1 cellular context compared by ENCODE assay signal in the genomic region with DNA sequence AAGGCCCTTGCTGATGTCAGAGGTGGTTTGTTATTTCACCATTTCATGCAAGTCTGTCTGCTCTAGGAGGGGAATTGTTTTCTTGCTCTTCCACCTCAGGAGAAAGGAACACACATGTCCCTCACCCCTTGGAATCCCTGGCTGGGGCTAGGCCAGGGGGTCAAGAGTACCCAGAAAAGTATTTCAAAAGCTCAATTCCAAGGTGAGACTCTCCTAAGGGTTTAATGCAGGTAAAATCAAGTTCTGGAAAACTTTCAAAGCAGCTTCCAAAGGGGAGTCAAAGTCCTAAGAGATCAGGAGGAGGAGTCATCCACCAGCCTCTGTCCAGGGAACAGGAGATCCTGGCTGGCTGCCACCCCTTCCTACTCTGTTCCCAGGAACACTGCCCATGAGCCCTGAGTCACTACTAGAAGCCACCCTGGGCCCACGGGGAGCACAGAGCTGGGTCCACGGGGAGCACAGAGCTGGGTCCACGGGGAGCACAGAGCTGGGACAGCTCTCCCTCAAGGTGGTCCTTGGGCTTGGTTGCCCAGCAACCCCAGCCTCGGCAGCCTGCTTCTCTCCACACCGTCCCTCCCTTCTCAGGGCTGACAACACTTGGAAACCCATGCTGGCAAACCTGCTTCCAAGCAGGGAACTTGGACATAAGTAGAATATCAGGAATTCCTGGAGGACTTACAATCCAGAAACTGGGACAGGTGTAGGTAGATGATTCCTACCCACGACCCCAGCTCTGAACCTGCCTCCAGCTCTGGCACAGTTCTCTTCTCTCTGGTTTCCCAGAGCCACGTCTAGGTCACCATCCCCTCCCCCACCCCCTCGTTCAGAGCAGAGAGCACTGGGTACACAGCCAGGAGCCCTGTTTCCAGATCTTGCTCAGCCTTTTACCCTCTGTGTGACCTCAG.
TF ChIP-seq lines count a peak whose summit lies in the region.

No MANE protein-coding gene starts in this region.

TF ChIP-seq in GM23338, 12 proteins besides CTCF, POLR2A, EP300 and RAD21:
- TF ChIP-seq, protein P1, sequence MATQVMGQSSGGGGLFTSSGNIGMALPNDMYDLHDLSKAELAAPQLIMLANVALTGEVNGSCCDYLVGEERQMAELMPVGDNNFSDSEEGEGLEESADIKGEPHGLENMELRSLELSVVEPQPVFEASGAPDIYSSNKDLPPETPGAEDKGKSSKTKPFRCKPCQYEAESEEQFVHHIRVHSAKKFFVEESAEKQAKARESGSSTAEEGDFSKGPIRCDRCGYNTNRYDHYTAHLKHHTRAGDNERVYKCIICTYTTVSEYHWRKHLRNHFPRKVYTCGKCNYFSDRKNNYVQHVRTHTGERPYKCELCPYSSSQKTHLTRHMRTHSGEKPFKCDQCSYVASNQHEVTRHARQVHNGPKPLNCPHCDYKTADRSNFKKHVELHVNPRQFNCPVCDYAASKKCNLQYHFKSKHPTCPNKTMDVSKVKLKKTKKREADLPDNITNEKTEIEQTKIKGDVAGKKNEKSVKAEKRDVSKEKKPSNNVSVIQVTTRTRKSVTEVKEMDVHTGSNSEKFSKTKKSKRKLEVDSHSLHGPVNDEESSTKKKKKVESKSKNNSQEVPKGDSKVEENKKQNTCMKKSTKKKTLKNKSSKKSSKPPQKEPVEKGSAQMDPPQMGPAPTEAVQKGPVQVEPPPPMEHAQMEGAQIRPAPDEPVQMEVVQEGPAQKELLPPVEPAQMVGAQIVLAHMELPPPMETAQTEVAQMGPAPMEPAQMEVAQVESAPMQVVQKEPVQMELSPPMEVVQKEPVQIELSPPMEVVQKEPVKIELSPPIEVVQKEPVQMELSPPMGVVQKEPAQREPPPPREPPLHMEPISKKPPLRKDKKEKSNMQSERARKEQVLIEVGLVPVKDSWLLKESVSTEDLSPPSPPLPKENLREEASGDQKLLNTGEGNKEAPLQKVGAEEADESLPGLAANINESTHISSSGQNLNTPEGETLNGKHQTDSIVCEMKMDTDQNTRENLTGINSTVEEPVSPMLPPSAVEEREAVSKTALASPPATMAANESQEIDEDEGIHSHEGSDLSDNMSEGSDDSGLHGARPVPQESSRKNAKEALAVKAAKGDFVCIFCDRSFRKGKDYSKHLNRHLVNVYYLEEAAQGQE (IDR thresholded peaks at IDR 0.05; ENCODE audit: unreplicated experiment), result no peak
- TF ChIP-seq, protein P2, sequence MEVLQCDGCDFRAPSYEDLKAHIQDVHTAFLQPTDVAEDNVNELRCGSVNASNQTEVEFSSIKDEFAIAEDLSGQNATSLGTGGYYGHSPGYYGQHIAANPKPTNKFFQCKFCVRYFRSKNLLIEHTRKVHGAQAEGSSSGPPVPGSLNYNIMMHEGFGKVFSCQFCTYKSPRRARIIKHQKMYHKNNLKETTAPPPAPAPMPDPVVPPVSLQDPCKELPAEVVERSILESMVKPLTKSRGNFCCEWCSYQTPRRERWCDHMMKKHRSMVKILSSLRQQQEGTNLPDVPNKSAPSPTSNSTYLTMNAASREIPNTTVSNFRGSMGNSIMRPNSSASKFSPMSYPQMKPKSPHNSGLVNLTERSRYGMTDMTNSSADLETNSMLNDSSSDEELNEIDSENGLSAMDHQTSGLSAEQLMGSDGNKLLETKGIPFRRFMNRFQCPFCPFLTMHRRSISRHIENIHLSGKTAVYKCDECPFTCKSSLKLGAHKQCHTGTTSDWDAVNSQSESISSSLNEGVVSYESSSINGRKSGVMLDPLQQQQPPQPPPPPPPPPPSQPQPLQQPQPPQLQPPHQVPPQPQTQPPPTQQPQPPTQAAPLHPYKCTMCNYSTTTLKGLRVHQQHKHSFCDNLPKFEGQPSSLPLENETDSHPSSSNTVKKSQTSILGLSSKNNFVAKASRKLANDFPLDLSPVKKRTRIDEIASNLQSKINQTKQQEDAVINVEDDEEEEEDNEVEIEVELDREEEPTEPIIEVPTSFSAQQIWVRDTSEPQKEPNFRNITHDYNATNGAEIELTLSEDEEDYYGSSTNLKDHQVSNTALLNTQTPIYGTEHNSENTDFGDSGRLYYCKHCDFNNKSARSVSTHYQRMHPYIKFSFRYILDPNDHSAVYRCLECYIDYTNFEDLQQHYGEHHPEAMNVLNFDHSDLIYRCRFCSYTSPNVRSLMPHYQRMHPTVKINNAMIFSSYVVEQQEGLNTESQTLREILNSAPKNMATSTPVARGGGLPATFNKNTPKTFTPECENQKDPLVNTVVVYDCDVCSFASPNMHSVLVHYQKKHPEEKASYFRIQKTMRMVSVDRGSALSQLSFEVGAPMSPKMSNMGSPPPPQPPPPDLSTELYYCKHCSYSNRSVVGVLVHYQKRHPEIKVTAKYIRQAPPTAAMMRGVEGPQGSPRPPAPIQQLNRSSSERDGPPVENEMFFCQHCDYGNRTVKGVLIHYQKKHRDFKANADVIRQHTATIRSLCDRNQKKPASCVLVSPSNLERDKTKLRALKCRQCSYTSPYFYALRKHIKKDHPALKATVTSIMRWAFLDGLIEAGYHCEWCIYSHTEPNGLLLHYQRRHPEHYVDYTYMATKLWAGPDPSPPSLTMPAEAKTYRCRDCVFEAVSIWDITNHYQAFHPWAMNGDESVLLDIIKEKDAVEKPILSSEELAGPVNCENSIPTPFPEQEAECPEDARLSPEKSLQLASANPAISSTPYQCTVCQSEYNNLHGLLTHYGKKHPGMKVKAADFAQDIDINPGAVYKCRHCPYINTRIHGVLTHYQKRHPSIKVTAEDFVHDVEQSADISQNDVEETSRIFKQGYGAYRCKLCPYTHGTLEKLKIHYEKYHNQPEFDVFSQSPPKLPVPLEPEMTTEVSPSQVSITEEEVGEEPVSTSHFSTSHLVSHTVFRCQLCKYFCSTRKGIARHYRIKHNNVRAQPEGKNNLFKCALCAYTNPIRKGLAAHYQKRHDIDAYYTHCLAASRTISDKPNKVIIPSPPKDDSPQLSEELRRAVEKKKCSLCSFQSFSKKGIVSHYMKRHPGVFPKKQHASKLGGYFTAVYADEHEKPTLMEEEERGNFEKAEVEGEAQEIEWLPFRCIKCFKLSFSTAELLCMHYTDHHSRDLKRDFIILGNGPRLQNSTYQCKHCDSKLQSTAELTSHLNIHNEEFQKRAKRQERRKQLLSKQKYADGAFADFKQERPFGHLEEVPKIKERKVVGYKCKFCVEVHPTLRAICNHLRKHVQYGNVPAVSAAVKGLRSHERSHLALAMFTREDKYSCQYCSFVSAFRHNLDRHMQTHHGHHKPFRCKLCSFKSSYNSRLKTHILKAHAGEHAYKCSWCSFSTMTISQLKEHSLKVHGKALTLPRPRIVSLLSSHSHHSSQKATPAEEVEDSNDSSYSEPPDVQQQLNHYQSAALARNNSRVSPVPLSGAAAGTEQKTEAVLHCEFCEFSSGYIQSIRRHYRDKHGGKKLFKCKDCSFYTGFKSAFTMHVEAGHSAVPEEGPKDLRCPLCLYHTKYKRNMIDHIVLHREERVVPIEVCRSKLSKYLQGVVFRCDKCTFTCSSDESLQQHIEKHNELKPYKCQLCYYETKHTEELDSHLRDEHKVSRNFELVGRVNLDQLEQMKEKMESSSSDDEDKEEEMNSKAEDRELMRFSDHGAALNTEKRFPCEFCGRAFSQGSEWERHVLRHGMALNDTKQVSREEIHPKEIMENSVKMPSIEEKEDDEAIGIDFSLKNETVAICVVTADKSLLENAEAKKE (CRISPR knock-in tag; IDR thresholded peaks at IDR 0.05), result no peak
- TF ChIP-seq CREB1 (CRISPR knock-in tag; IDR thresholded peaks at IDR 0.05; ENCODE audit: low read depth), result no peak
- no peak for TF ChIP-seq JUNB (IDR thresholded peaks at IDR 0.05; ENCODE audit: unreplicated experiment)
- TF ChIP-seq ZNF331 (CRISPR knock-in tag; IDR thresholded peaks at IDR 0.05; ENCODE audit: low read depth), result no peak
- no peak for TF ChIP-seq EZH2 (IDR thresholded peaks at IDR 0.05; ENCODE audit: low read depth, unreplicated experiment)
